8 cellular contexts compared by ENCODE assay signal in genomic region chr1:27031235-27032118, GRCh38. TPM values are rescaled to one million over a fixed set of nuclear protein-coding genes. Genes with fewer than 3 reads are reported as not detected.
DNase-seq lines count a peak whose midpoint lies in the region; ATAC-seq and TF ChIP-seq lines count a peak whose summit lies in the region.

No MANE protein-coding gene starts in this region.

- TF ChIP-seq CTCF in dorsolateral prefrontal cortex (IDR thresholded peaks at IDR 0.05 in 54 of 56, conservative IDR thresholded peaks at IDR 0.05 in 2 of 56; ENCODE audit: low read depth in 1 of 56, partially characterized antibody in 56 of 56), result peak in 4 of 56 donors; percentile 9 to 24 (median 18)
- TF ChIP-seq CTCF in right lobe of liver (IDR thresholded peaks at IDR 0.05), result no peak
- no peak for TF ChIP-seq CTCF in upper lobe of right lung (IDR thresholded peaks at IDR 0.05)

- H3K4me3 ChIP-seq in dorsolateral prefrontal cortex (peak overlapping the region; percentile 25 to 71 (median 52)), right lobe of liver (peak overlapping the region in 1 of 3 donors; percentile 13), upper lobe of right lung (peak overlapping the region; percentile 42)

- peaks cover 0 to 5% (median 0%) of the 10 kb centered on the region in 4 donors for H3K4me1 ChIP-seq in right lobe of liver
- H3K4me1 ChIP-seq in upper lobe of right lung, result peaks cover 26% of the 10 kb centered on the region

- intact Hi-C loops in dorsolateral prefrontal cortex (cut with DNase I), result no loop called here
- intact Hi-C loops in right lobe of liver (cut with DNase I), result no loop called here
- intact Hi-C loops in upper lobe of right lung (cut with DNase I), result no loop called here

- DNase-seq in AG08396 (ENCODE audit: low spot score), result peak; percentile 85
- peak; percentile 83 for DNase-seq in NCI-H2029 (lab: John Stamatoyannopoulos, UW)
- DNase-seq in dorsolateral prefrontal cortex, result peak; percentile 31 to 86 (median 62)
- DNase-seq in right lobe of liver, result peak; percentile 69 to 81 (median 76)
- DNase-seq in upper lobe of right lung, result peak; percentile 90
- no peak for DNase-seq in RPMI8226
- no peak for DNase-seq in NCI-H1048 (lab: John Stamatoyannopoulos, UW)
- no peak for DNase-seq in NCI-H2081 (lab: John Stamatoyannopoulos, UW)

- no peaks in the 10 kb centered on the region for H3K27me3 ChIP-seq in dorsolateral prefrontal cortex
- H3K27me3 ChIP-seq in right lobe of liver, result no peaks in the 10 kb centered on the region
- H3K27me3 ChIP-seq in upper lobe of right lung, result no peaks in the 10 kb centered on the region

- ATAC-seq in right lobe of liver (peak; percentile 81 to 90 (median 84)), upper lobe of right lung (peak; percentile 88)

- WGBS in right lobe of liver (ENCODE audit: insufficient coverage, low coverage, low lambda C conversion rate, missing lambda C conversion rate), result 85% methylated on average over 4 of the region's 43 CpGs

- no peaks in the 10 kb centered on the region for H3K36me3 ChIP-seq in right lobe of liver
- no peaks in the 10 kb centered on the region for H3K36me3 ChIP-seq in upper lobe of right lung

- H3K9me3 ChIP-seq in right lobe of liver, result no peaks in the 10 kb centered on the region
- no peaks in the 10 kb centered on the region for H3K9me3 ChIP-seq in upper lobe of right lung

- TF ChIP-seq POLR2A in right lobe of liver (IDR thresholded peaks at IDR 0.05), result no peak

- H3K27ac ChIP-seq in dorsolateral prefrontal cortex (peak overlapping the region in 45 of 59 donors; percentile 0 to 78 (median 51)), right lobe of liver (peak overlapping the region in 2 of 3 donors; percentile 40 to 67), upper lobe of right lung (peak overlapping the region; percentile 87)

RNA-seq across cellular contexts. Expression of gene TENT5B, which starts 18.8 kb away (rescaled TPM):
- total RNA-seq in dorsolateral prefrontal cortex, result 1 to 10 TPM in 57 of 120 experiments, under 1 TPM in 60, not detected in 3; 0.20 to 7.6 (median 0.94) TPM
- under 1 TPM in 4 of 6 experiments, not detected in 2; 0.11 to 0.49 (median 0.29) TPM for total RNA-seq in right lobe of liver
- total RNA-seq in upper lobe of right lung, result 29.1 TPM

RNA-seq across cellular contexts. Expression of gene TRNP1, which starts 38.0 kb away (rescaled TPM):
- total RNA-seq in dorsolateral prefrontal cortex (10 to 100 TPM; 11.3 to 79.2 (median 45.5) TPM), right lobe of liver (10 to 100 TPM in 2 of 6 experiments, 1 to 10 TPM in 4; 2.0 to 24.8 (median 6.7) TPM), upper lobe of right lung (16.2 TPM)

Comparison
In these comparisons a context has a peak if more than half of its experiments do, and no peak if none do; other contexts are left out.
1. DNase-seq: peak in AG08396 (single experiment), NCI-H2029 (single experiment), dorsolateral prefrontal cortex (10 of 10), right lobe of liver (3 of 3) and upper lobe of right lung (single experiment); none in RPMI8226 (single experiment), NCI-H1048 (single experiment) and NCI-H2081 (0 of 2).
2. Peak in every context shown above with its lines, with median percentiles within 50 percentile points of each other: H3K27ac ChIP-seq.